In the genomic region with DNA sequence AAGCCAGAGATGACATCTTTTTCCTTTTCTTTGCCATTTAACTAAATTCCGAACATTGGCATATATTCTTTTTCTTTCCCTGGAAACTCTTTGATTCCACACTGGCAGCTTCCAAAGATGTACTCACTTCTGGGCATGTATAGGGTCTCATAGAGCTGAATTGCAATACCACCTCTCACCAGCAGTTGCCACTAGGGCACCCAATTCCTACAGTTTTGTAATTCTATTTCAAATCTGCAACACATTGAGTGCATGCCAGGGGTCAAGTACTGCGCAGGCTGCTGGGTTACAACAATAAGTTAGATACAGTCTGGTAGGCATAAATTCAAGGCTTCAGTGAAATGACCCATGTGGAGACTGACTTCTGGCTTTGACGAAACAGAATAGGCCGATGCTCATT, we compare ENCODE assay signal across 1 cellular context.
TF ChIP-seq lines count a peak whose summit lies in the region.

No MANE protein-coding gene starts in this region.

TF ChIP-seq in WTC11, 78 proteins besides CTCF, POLR2A, EP300 and RAD21 (continued from another document):
- no peak for TF ChIP-seq GRHL2 (CRISPR knock-in tag; IDR thresholded peaks at IDR 0.05; ENCODE audit: insufficient replicate concordance, severe bottlenecking)
- TF ChIP-seq, protein P1, sequence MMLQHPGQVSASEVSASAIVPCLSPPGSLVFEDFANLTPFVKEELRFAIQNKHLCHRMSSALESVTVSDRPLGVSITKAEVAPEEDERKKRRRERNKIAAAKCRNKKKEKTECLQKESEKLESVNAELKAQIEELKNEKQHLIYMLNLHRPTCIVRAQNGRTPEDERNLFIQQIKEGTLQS (CRISPR knock-in tag; conservative IDR thresholded peaks at IDR 0.05): no peak
- TF ChIP-seq JAZF1 (CRISPR knock-in tag; IDR thresholded peaks at IDR 0.05): no peak
- no peak for TF ChIP-seq NR3C1 (CRISPR knock-in tag; conservative IDR thresholded peaks at IDR 0.05; ENCODE audit: low read depth)
TF ChIP-seq in WTC11: peak in this region for 0.
